ENCODE assay signal across 18 cellular contexts in genomic region chr6:104702126-104702841, GRCh38.
A peak's percentile ranks its signal among the peaks of the same experiment; 100 is the strongest.
DNase-seq lines count a peak whose midpoint lies in the region; ATAC-seq, FAIRE-seq and TF ChIP-seq lines count a peak whose summit lies in the region.
"Had no signal": no experiment of that assay in that cellular context is flagged by ENCODE, and none has a peak within 500 bp of the region (broad histone marks: within the 10 kb centered on the region; RNA-seq: fewer than 3 reads in every experiment).

No MANE protein-coding gene starts in this region.

- H3K4me1 ChIP-seq in A673 (ENCODE audit: insufficient read depth, low read length, poor library complexity, severe bottlenecking) (peaks cover 51% of the 10 kb centered on the region), K562 (replicated peaks in 1 of 2; ENCODE audit: control insufficient read depth in 2 of 2, insufficient read depth in 2 of 2, low read length in 2 of 2) (peaks cover 0 to 8% of the 10 kb centered on the region in 2 experiments; a peak in 2 of 5 replicates), lower lobe of right lung (peaks cover 11% of the 10 kb centered on the region)

- TF ChIP-seq POLR2A in K562 (conservative IDR thresholded peaks at IDR 0.05): no peak

- ATAC-seq in K562 (no peak), HG02759 (IDR thresholded peaks at IDR 0.05; ENCODE audit: unreplicated experiment) (no peak), HG03432 (IDR thresholded peaks at IDR 0.05; ENCODE audit: unreplicated experiment) (no peak), lower lobe of right lung (no peak)
- ATAC-seq: Right ventricle myocardium inferior had no signal

- peaks cover 30% of the 10 kb centered on the region for H3K4me1 Mint-ChIP-seq in nephron progenitor cell

- H3K36me3 Mint-ChIP-seq in nephron progenitor cell (ENCODE audit: low read depth): no peaks in the 10 kb centered on the region
- H3K36me3 Mint-ChIP-seq: CD4-positive, alpha-beta memory T cell had no signal

- no peak overlapping the region for H3K4me2 ChIP-seq in K562 (ENCODE audit: insufficient read depth, low read length)

- intact Hi-C loops in A673 (cut with micrococcal nuclease; ENCODE audit: unreplicated experiment): no loop called here
- intact Hi-C loops in K562 (cut with micrococcal nuclease): no loop called here
- intact Hi-C loops in lower lobe of right lung (cut with DNase I): no loop called here

- H3K9ac ChIP-seq in K562 (ENCODE audit: insufficient read depth in 1 of 2, low read depth in 2 of 2, low read length in 2 of 2): no peak overlapping the region

- in situ Hi-C loops in K562 (cut with MboI): no loop called here

- H3K9me3 ChIP-seq in A673 (ENCODE audit: low read depth, low read length, poor library complexity, severe bottlenecking) (no peaks in the 10 kb centered on the region), K562 (replicated peaks; ENCODE audit: control insufficient read depth, insufficient read depth, low read depth, low read length) (no peaks in the 10 kb centered on the region), lower lobe of right lung (no peaks in the 10 kb centered on the region)

- no peak for TF ChIP-seq RAD21 in K562 (CRISPR knock-in tag; conservative IDR thresholded peaks at IDR 0.05 in 1 of 2, IDR thresholded peaks at IDR 0.05 in 1 of 2)

- no peaks in the 10 kb centered on the region for H3K9me1 ChIP-seq in K562 (ENCODE audit: control insufficient read depth, insufficient read depth, low read length)

- peak overlapping the region; percentile 17 for H3K27ac Mint-ChIP-seq in nephron progenitor cell
- H3K27ac Mint-ChIP-seq: HFFc6 had no signal

- CTCF ChIA-PET in A673 (lab: Charles Lee): no interaction called here
- CTCF ChIA-PET in K562 (lab: Yijun Ruan, JAX; ENCODE audit: low intra/inter-chr PET ratio): no interaction called here

- H2AFZ ChIP-seq in K562 (ENCODE audit: low read depth, low read length): no peak overlapping the region

- H3K9me3 Mint-ChIP-seq in nephron progenitor cell: no peaks in the 10 kb centered on the region
- H3K9me3 Mint-ChIP-seq: HFFc6 had no signal

- H3K79me2 ChIP-seq in K562 (ENCODE audit: control insufficient read depth, insufficient read depth, low read length): no peaks in the 10 kb centered on the region

- H3K27me3 ChIP-seq in A673 (replicated peaks; ENCODE audit: insufficient read depth, low read depth, low read length, poor library complexity) (no peaks in the 10 kb centered on the region), K562 (ENCODE audit: control insufficient read depth in 2 of 2, insufficient read depth in 2 of 2, low read length in 2 of 2) (no peaks in the 10 kb centered on the region), lower lobe of right lung (ENCODE audit: low read depth) (no peaks in the 10 kb centered on the region)

- H3K36me3 ChIP-seq in A673 (ENCODE audit: insufficient read depth, low read length, poor library complexity, severe bottlenecking) (no peaks in the 10 kb centered on the region), K562 (ENCODE audit: control insufficient read depth, insufficient read depth, low read length) (no peaks in the 10 kb centered on the region), lower lobe of right lung (no peaks in the 10 kb centered on the region)

- H3K27ac ChIP-seq in A673 (ENCODE audit: low read depth, low read length, poor library complexity, severe bottlenecking) (no peak overlapping the region), K562 (ENCODE audit: extremely low read depth, low read depth, low read length) (no peak overlapping the region), lower lobe of right lung (no peak overlapping the region)

- no peaks in the 10 kb centered on the region for H3K27me3 Mint-ChIP-seq in nephron progenitor cell (ENCODE audit: low read depth, poor library complexity)
- H3K27me3 Mint-ChIP-seq: CD4-positive, alpha-beta memory T cell had no signal

- POLR2A ChIA-PET in A673 (lab: Charles Lee; ENCODE audit: low non-redundant PET): no interaction called here
- POLR2A ChIA-PET in K562 (lab: Yijun Ruan, JAX): interaction anchor here (1.4 kb wide), 2 partner anchors 8 to 10 kb away, joined by 6 to 7 read pairs; no protein-coding TSS in a partner anchor

- no peak overlapping the region for H3K4me3 ChIP-seq in A673 (ENCODE audit: low read depth, low read length, poor library complexity, severe bottlenecking)
- H3K4me3 ChIP-seq in K562: no peak overlapping the region
- H3K4me3 ChIP-seq in lower lobe of right lung: no peak overlapping the region

- no peak overlapping the region for H3K4me3 Mint-ChIP-seq in nephron progenitor cell
- H3K4me3 Mint-ChIP-seq: HFFc6 had no signal

- no peak for TF ChIP-seq CTCF in A673 (conservative IDR thresholded peaks at IDR 0.05; ENCODE audit: low read depth, low read length)
- TF ChIP-seq CTCF in K562 (IDR thresholded peaks at IDR 0.05 in 2 of 3, conservative IDR thresholded peaks at IDR 0.05 in 1 of 3; ENCODE audit: insufficient read depth in 2 of 3, low read depth in 1 of 3, low read length in 3 of 3): no peak
- no peak for TF ChIP-seq CTCF in nephron progenitor cell (IDR thresholded peaks at IDR 0.05)
- TF ChIP-seq CTCF in lower lobe of right lung (IDR thresholded peaks at IDR 0.05): no peak

- WGBS in K562 (ENCODE audit: insufficient coverage, low coverage, missing lambda C conversion rate): 34% methylated on average over 5 of the region's 5 CpGs

- peak; percentile 28; the same call in 1 of the 2 replicates for TF ChIP-seq EP300 in K562 (IDR thresholded peaks at IDR 0.05; ENCODE audit: low read length)

- BruUV-seq in A673 (replicated peaks; lab: Mats Ljungman, UMichigan) (no TSS peak), K562 (replicated peaks; lab: Mats Ljungman, UMichigan) (no TSS peak)

- FAIRE-seq in K562 (lab: Jason Lieb, UNC): no peak
- FAIRE-seq: RCC 7860 had no signal

- no peaks in the 10 kb centered on the region for H4K20me1 ChIP-seq in K562 (replicated peaks; ENCODE audit: control insufficient read depth, insufficient read depth, low read length)

- DNase-seq in A673 (ENCODE audit: low spot score) (peak; percentile 21), SK-N-DZ (ENCODE audit: low spot score) (peak; percentile 32), K562 (ENCODE audit: extremely low read depth in 1 of 4, low spot score in 3 of 4) (no peak), nephron progenitor cell (no peak), lower lobe of right lung (no peak)
- DNase-seq: Calu3; CD4-positive, alpha-beta memory T cell; H7; HFFc6; NCI-H1105 treated with DMSO at 0.1 percent for 48 hours; NCI-H1694; NCI-H2081 treated with DMSO at 0.1 percent for 48 hours; NCI-H446 treated with DMSO at 0.1 percent for 48 hours; NCI-H69 had no signal

TF ChIP-seq in K562, 482 proteins besides CTCF, POLR2A, EP300 and RAD21 (continues in another document):
- TF ChIP-seq, protein P1, sequence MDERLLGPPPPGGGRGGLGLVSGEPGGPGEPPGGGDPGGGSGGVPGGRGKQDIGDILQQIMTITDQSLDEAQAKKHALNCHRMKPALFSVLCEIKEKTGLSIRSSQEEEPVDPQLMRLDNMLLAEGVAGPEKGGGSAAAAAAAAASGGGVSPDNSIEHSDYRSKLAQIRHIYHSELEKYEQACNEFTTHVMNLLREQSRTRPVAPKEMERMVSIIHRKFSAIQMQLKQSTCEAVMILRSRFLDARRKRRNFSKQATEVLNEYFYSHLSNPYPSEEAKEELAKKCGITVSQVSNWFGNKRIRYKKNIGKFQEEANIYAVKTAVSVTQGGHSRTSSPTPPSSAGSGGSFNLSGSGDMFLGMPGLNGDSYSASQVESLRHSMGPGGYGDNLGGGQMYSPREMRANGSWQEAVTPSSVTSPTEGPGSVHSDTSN (CRISPR knock-in tag; IDR thresholded peaks at IDR 0.05; ENCODE audit: low read depth): no peak
- TF ChIP-seq, protein P1 (tag; conservative IDR thresholded peaks at IDR 0.05; ENCODE audit: low read depth): peak; percentile 73
- TF ChIP-seq RHOXF2B (CRISPR knock-in tag; conservative IDR thresholded peaks at IDR 0.05): no peak
- peak; percentile 28; the same call in 1 of the 2 replicates for TF ChIP-seq RNF2 (IDR thresholded peaks at IDR 0.05)
- TF ChIP-seq ZBTB5 (IDR thresholded peaks at IDR 0.05): no peak
- no peak for TF ChIP-seq SMAD4 (CRISPR knock-in tag; conservative IDR thresholded peaks at IDR 0.05)
- TF ChIP-seq MAFF (IDR thresholded peaks at IDR 0.05; ENCODE audit: low read length): peak; percentile 40; the same call in 1 of the 2 replicates
- TF ChIP-seq BRD4 (IDR thresholded peaks at IDR 0.05): 0 out of 2 replicates have a peak, but pooled peaks have one; percentile 3
- no peak for TF ChIP-seq NRF1 (conservative IDR thresholded peaks at IDR 0.05 in 1 of 2, IDR thresholded peaks at IDR 0.05 in 1 of 2)
- TF ChIP-seq, protein P2, sequence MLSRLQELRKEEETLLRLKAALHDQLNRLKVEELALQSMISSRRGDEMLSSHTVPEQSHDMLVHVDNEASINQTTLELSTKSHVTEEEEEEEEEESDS (CRISPR knock-in tag; IDR thresholded peaks at IDR 0.05): no peak
- TF ChIP-seq HMGN3 (IDR thresholded peaks at IDR 0.05; ENCODE audit: borderline replicate concordance, extremely low read depth, insufficient read length, low read depth, low read length): no peak

Comparison
In these comparisons a context has a peak if more than half of its experiments do, and no peak if none do; other contexts are left out.
1. DNase-seq: peak in A673 (single experiment) and SK-N-DZ (single experiment); none in K562 (0 of 4), nephron progenitor cell (single experiment) and lower lobe of right lung (single experiment).